14 cellular contexts compared by ENCODE assay signal in genomic region chr11:12284321-12285050, GRCh38.
A peak's percentile ranks its signal among the peaks of the same experiment; 100 is the strongest.
DNase-seq lines count a peak whose midpoint lies in the region; ATAC-seq, FAIRE-seq and TF ChIP-seq lines count a peak whose summit lies in the region.
"Had no signal": no experiment of that assay in that cellular context is flagged by ENCODE, and none has a peak within 500 bp of the region (broad histone marks: within the 10 kb centered on the region; RNA-seq: fewer than 3 reads in every experiment).

No MANE protein-coding gene starts in this region.

- DNase-seq in right atrium auricular region (ENCODE audit: low spot score) = peak; percentile 57
- DNase-seq in left ventricle myocardium superior = no peak
- peak; percentile 89 for DNase-seq in astrocyte of the spinal cord (ENCODE audit: low read depth, low spot score)
- DNase-seq in left lobe of liver (ENCODE audit: low spot score) = peak; percentile 30
- DNase-seq in GM19239 (ENCODE audit: insufficient read length, low spot score) = no peak
- no peak for DNase-seq in Peyer's patch
- DNase-seq in NCI-H1436 treated with DMSO at 0.1 percent for 48 hours (lab: John Stamatoyannopoulos, UW) = no peak
- DNase-seq: GDM1, natural killer cell, OCI-M1, upper lobe of left lung had no signal

- FAIRE-seq in GM19239 (lab: Jason Lieb, UNC) = no peak
- FAIRE-seq: islet of Langerhans had no signal

- intact Hi-C loops in left ventricle myocardium superior (cut with micrococcal nuclease) = loop anchor here (10.0 kb wide), 1 partner anchor 360 kb away; no protein-coding TSS in a partner anchor

- no peak for TF ChIP-seq POLR2A in Peyer's patch (IDR thresholded peaks at IDR 0.05)

- H3K36me3 ChIP-seq in right atrium auricular region = no peaks in the 10 kb centered on the region
- no peaks in the 10 kb centered on the region for H3K36me3 ChIP-seq in Peyer's patch
- H3K36me3 ChIP-seq: right lobe of liver, upper lobe of left lung had no signal

- H3K4me1 ChIP-seq in right atrium auricular region (peaks cover 0 to 43% of the 10 kb centered on the region in 2 donors), Peyer's patch (peaks cover 0 to 13% (median 0%) of the 10 kb centered on the region in 4 donors)
- H3K4me1 ChIP-seq: right lobe of liver had no signal

- no peak overlapping the region for H3K27ac ChIP-seq in right atrium auricular region
- no peak overlapping the region for H3K27ac ChIP-seq in Peyer's patch
- H3K27ac ChIP-seq: right lobe of liver, upper lobe of left lung had no signal

- ATAC-seq in left ventricle myocardium superior = no peak
- no peak for ATAC-seq in left lobe of liver
- no peak for ATAC-seq in HG02610 (IDR thresholded peaks at IDR 0.05; ENCODE audit: unreplicated experiment)
- ATAC-seq: natural killer cell, right lobe of liver had no signal

- TF ChIP-seq CTCF in right atrium auricular region (IDR thresholded peaks at IDR 0.05) (no peak), astrocyte of the spinal cord (IDR thresholded peaks at IDR 0.05; ENCODE audit: low read depth, low read length) (no peak), Peyer's patch (IDR thresholded peaks at IDR 0.05) (no peak)

- H3K27me3 ChIP-seq in right atrium auricular region (no peaks in the 10 kb centered on the region), Peyer's patch (no peaks in the 10 kb centered on the region)
- H3K27me3 ChIP-seq: right lobe of liver, upper lobe of left lung had no signal

- in situ Hi-C loops in astrocyte of the spinal cord (cut with HindIII; ENCODE audit: low sequenced_read_pairs) = no loop called here

- no peak overlapping the region for H3K4me3 ChIP-seq in right atrium auricular region
- H3K4me3 ChIP-seq in astrocyte of the spinal cord (ENCODE audit: low read depth, low read length) = no peak overlapping the region
- no peak overlapping the region for H3K4me3 ChIP-seq in Peyer's patch
- H3K4me3 ChIP-seq: right lobe of liver, upper lobe of left lung had no signal

- H3K9me3 ChIP-seq in right atrium auricular region (no peaks in the 10 kb centered on the region), Peyer's patch (no peaks in the 10 kb centered on the region)
- H3K9me3 ChIP-seq: right lobe of liver, upper lobe of left lung had no signal

Comparison
In these comparisons a context has a peak if more than half of its experiments do, and no peak if none do; other contexts are left out.
1. DNase-seq: peak in right atrium auricular region (single experiment), astrocyte of the spinal cord (single experiment) and left lobe of liver (single experiment); none in left ventricle myocardium superior (single experiment), GM19239 (single experiment), Peyer's patch (0 of 3) and NCI-H1436 treated with DMSO at 0.1 percent for 48 hours (single experiment).